ENCODE assay signal across 1 cellular context in genomic region chr4:40627540-40627939, GRCh38.
TF ChIP-seq lines count a peak whose summit lies in the region.

No MANE protein-coding gene starts in this region.

TF ChIP-seq in A549, 52 proteins besides CTCF, POLR2A, EP300 and RAD21:
- TF ChIP-seq ZFP36 (IDR thresholded peaks at IDR 0.05; ENCODE audit: borderline replicate concordance, partially characterized antibody), result no peak
- no peak for TF ChIP-seq PHF8 (IDR thresholded peaks at IDR 0.05; ENCODE audit: borderline replicate concordance, low read depth)
- no peak for TF ChIP-seq JUNB (IDR thresholded peaks at IDR 0.05)
- TF ChIP-seq HEYL (CRISPR knock-in tag; IDR thresholded peaks at IDR 0.05), result no peak
- no peak for TF ChIP-seq MAZ (IDR thresholded peaks at IDR 0.05; ENCODE audit: borderline replicate concordance, low read depth, low read length)
- no peak for TF ChIP-seq ELK1 (IDR thresholded peaks at IDR 0.05; ENCODE audit: low read depth, low read length)
- no peak for TF ChIP-seq GATA3 (IDR thresholded peaks at IDR 0.05; ENCODE audit: borderline replicate concordance)
- TF ChIP-seq RFX5 (IDR thresholded peaks at IDR 0.05), result no peak
- TF ChIP-seq KDM1A (IDR thresholded peaks at IDR 0.05; ENCODE audit: low read depth), result no peak
- TF ChIP-seq MAFK (IDR thresholded peaks at IDR 0.05; ENCODE audit: partially characterized antibody), result no peak
- no peak for TF ChIP-seq HOXB5 (CRISPR knock-in tag; IDR thresholded peaks at IDR 0.05)
- TF ChIP-seq BHLHE40 (IDR thresholded peaks at IDR 0.05; ENCODE audit: low read depth, low read length), result no peak
- TF ChIP-seq NR3C1 (IDR thresholded peaks at IDR 0.05), result no peak
- TF ChIP-seq, protein P1, sequence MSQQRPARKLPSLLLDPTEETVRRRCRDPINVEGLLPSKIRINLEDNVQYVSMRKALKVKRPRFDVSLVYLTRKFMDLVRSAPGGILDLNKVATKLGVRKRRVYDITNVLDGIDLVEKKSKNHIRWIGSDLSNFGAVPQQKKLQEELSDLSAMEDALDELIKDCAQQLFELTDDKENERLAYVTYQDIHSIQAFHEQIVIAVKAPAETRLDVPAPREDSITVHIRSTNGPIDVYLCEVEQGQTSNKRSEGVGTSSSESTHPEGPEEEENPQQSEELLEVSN (IDR thresholded peaks at IDR 0.05; ENCODE audit: borderline replicate concordance, low read depth), result no peak
- TF ChIP-seq HOXB13 (CRISPR knock-in tag; IDR thresholded peaks at IDR 0.05; ENCODE audit: low read depth), result no peak
